ENCODE assay signal across 8 cellular contexts in the genomic region with DNA sequence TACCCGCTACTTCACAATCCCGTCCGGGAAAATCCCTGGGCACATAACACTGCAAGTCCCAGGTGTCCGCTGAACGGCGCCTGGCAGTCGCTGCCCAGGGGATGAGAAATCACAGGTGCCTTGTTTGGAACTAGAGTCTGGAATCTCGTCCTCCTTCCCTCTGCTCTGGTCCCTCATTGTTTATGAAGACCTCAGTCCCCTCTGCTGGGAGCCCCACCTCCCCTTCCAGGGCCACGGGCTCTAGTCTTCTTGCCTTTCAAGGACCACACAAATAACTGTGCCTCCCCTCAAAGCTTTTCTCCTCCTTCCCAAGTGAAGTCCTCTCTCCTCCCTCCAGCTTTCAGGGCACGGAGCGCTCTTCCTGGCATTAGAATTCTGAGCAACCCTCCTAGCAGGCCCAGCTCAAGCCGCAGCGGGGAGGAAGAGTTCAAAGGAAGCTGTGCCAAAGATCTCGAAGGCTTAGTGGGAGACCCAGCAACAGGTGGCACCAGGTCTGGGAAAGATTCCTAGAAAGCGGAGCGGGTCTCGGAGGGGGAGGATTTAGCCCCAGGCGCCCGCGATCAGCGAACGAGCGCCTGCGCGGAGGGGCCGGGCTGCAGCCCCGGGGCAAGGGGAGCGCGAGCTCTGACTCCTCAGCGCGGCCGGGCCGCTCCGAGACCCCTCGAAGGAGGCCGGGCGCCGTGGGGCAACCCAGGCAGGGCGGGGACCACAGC. TPM values are rescaled to one million over a fixed set of nuclear protein-coding genes. Genes with fewer than 3 reads are reported as not detected.
DNase-seq lines count a peak whose midpoint lies in the region; ATAC-seq, FAIRE-seq and TF ChIP-seq lines count a peak whose summit lies in the region.
"Not testable (repeated sequence)": the region's sequence is repeated elsewhere in the genome, so short reads cannot be mapped to it uniquely, and the experiment has no call there.

No MANE protein-coding gene starts in this region.

- intact Hi-C loops in A673 (cut with micrococcal nuclease; ENCODE audit: unreplicated experiment) = loop anchor here (2.0 kb wide), 3 partner anchors 91 to 265 kb away; a partner anchor contains a TSS
- intact Hi-C loops in kidney (cut with DNase I) = not testable (repeated sequence)
- intact Hi-C loops in sigmoid colon (cut with DNase I) = loop anchor here (1.0 to 5.0 kb wide), 4 partner anchors 29 to 184 kb away; a partner anchor contains a TSS

- DNase-seq in A673 (ENCODE audit: low spot score) = peak; percentile 36
- DNase-seq in NCI-H146 treated with DMSO at 0.1 percent for 48 hours (lab: John Stamatoyannopoulos, UW; ENCODE audit: unreplicated experiment) = peak; percentile 9
- DNase-seq in activated CD4-positive, alpha-beta T cell treated with anti-CD3 and anti-CD28 coated beads, Interleukin-2, amount 10 ng/mL, durations not matched to agents 7 days and 5 days = peak; percentile 29
- not testable (repeated sequence) for DNase-seq in coronary artery (ENCODE audit: low spot score); sigmoid colon
- peak; percentile 81 for DNase-seq in kidney

- H3K36me3 ChIP-seq in A673 (ENCODE audit: insufficient read depth, low read length, poor library complexity, severe bottlenecking); kidney (ENCODE audit: control insufficient read depth in 1 of 2, insufficient read depth in 2 of 2, low read length in 2 of 2); sigmoid colon: not testable (repeated sequence)

- not testable (repeated sequence) for TF ChIP-seq EP300 in sigmoid colon (IDR thresholded peaks at IDR 0.05)

- WGBS in sigmoid colon, 2 donors = 2 to 4% methylated on average over 39 of the region's 39 CpGs

- peak overlapping the region; percentile 65 to 78 for H3K9ac ChIP-seq in kidney (ENCODE audit: low read length in 2 of 2)

- H3K4me1 Mint-ChIP-seq in activated CD4-positive, alpha-beta T cell treated with anti-CD3 and anti-CD28 coated beads, Interleukin-2, amount 10 ng/mL, durations not matched to agents 7 days and 5 days = peaks cover 42% of the 10 kb centered on the region

- TF ChIP-seq CTCF in A673 (conservative IDR thresholded peaks at IDR 0.05; ENCODE audit: low read depth, low read length); coronary artery (IDR thresholded peaks at IDR 0.05); kidney (IDR thresholded peaks at IDR 0.05; ENCODE audit: borderline replicate concordance, extremely low read depth, insufficient read depth); sigmoid colon (IDR thresholded peaks at IDR 0.05): not testable (repeated sequence)

- H3K27ac ChIP-seq in A673 (ENCODE audit: low read depth, low read length, poor library complexity, severe bottlenecking) = peak overlapping the region; percentile 92
- H3K27ac ChIP-seq in coronary artery = peak overlapping the region; percentile 74 to 98
- peak overlapping the region; percentile 97 to 98 for H3K27ac ChIP-seq in kidney (ENCODE audit: low read depth in 2 of 2, low read length in 2 of 2)
- H3K27ac ChIP-seq in sigmoid colon = peak overlapping the region; percentile 96 to 99 (median 97)

- peaks cover 24% of the 10 kb centered on the region for H3K36me3 Mint-ChIP-seq in activated CD4-positive, alpha-beta T cell treated with anti-CD3 and anti-CD28 coated beads, Interleukin-2, amount 10 ng/mL, durations not matched to agents 7 days and 5 days (ENCODE audit: low read depth)

- not testable (repeated sequence) for H3K27me3 ChIP-seq in A673 (replicated peaks; ENCODE audit: insufficient read depth, low read depth, low read length, poor library complexity); sigmoid colon

- peak overlapping the region; percentile 83 for H3K4me3 Mint-ChIP-seq in activated CD4-positive, alpha-beta T cell treated with anti-CD3 and anti-CD28 coated beads, Interleukin-2, amount 10 ng/mL, durations not matched to agents 7 days and 5 days

- not testable (repeated sequence) for FAIRE-seq in kidney (lab: Jason Lieb, UNC)

- BruUV-seq in A673 (replicated peaks; lab: Mats Ljungman, UMichigan) = TSS peak; percentile 48

- POLR2A ChIA-PET in A673 (lab: Charles Lee; ENCODE audit: low non-redundant PET); activated CD4-positive, alpha-beta T cell treated with anti-CD3 and anti-CD28 coated beads, Interleukin-2, amount 10 ng/mL, durations not matched to agents 7 days and 5 days (lab: Charles Lee): not testable (repeated sequence)

- TF ChIP-seq POLR2A in sigmoid colon (IDR thresholded peaks at IDR 0.05) = not testable (repeated sequence)

- H3K27ac Mint-ChIP-seq in activated CD4-positive, alpha-beta T cell treated with anti-CD3 and anti-CD28 coated beads, Interleukin-2, amount 10 ng/mL, durations not matched to agents 7 days and 5 days = peak overlapping the region; percentile 91

- H3K4me3 ChIP-seq in A673 (ENCODE audit: low read depth, low read length, poor library complexity, severe bottlenecking) (peak overlapping the region; percentile 76), coronary artery (peak overlapping the region; percentile 87), kidney (ENCODE audit: low read length in 2 of 2) (peak overlapping the region; percentile 69 to 75), sigmoid colon (peak overlapping the region; percentile 86 to 93 (median 88))

- ATAC-seq in GM18870 (IDR thresholded peaks at IDR 0.05; ENCODE audit: unreplicated experiment) = peak; percentile 4
- ATAC-seq in HG02943 (IDR thresholded peaks at IDR 0.05; ENCODE audit: low read depth, unreplicated experiment) = peak; percentile 16

- not testable (repeated sequence) for H3K9me3 Mint-ChIP-seq in activated CD4-positive, alpha-beta T cell treated with anti-CD3 and anti-CD28 coated beads, Interleukin-2, amount 10 ng/mL, durations not matched to agents 7 days and 5 days

- CTCF ChIA-PET in A673 (lab: Charles Lee) = interaction anchor here (0.8 kb wide), 2 partner anchors 19 to 29 kb away, joined by 3 to 4 read pairs; no protein-coding TSS in a partner anchor
- CTCF ChIA-PET in activated CD4-positive, alpha-beta T cell treated with anti-CD3 and anti-CD28 coated beads, Interleukin-2, amount 10 ng/mL, durations not matched to agents 7 days and 5 days (lab: Charles Lee) = interaction anchor here (0.7 to 2.5 kb wide), 12 partner anchors 8 to 264 kb away, joined by 3 to 15 read pairs (median 4); a partner anchor contains a TSS

- not testable (repeated sequence) for H3K9me3 ChIP-seq in A673 (ENCODE audit: low read depth, low read length, poor library complexity, severe bottlenecking); kidney (ENCODE audit: control insufficient read depth in 1 of 2, low read length in 2 of 2); sigmoid colon

- not testable (repeated sequence) for H3K4me1 ChIP-seq in A673 (ENCODE audit: insufficient read depth, low read length, poor library complexity, severe bottlenecking); kidney (ENCODE audit: control insufficient read depth in 1 of 2, insufficient read depth in 1 of 2, low read depth in 1 of 2, low read length in 2 of 2)
- peaks cover 0 to 20% (median 14%) of the 10 kb centered on the region in 4 donors for H3K4me1 ChIP-seq in sigmoid colon

- H3K27me3 Mint-ChIP-seq in activated CD4-positive, alpha-beta T cell treated with anti-CD3 and anti-CD28 coated beads, Interleukin-2, amount 10 ng/mL, durations not matched to agents 7 days and 5 days = not testable (repeated sequence)

RNA-seq across cellular contexts. Expression of a gene that starts 0.9 kb away (rescaled TPM):
- total RNA-seq in A673 (2021) (25.9 and 30.4 TPM in 2 replicates), kidney (22.8 TPM), sigmoid colon (10 to 100 TPM; 12.7 to 18.2 (median 15.3) TPM)
- 10 to 100 TPM; 35.1 to 36.3 TPM for total RNA-seq in activated CD4-positive, alpha-beta T cell treated with anti-CD3 and anti-CD28 coated beads, Interleukin-2, amount 10 ng/mL, durations not matched to agents 7 days and 5 days
- polyA plus RNA-seq in kidney (ENCODE audit: insufficient read depth, low read depth, low replicate concordance) (10.2 TPM), sigmoid colon (10 to 100 TPM; 13.2 to 24.5 (median 15.9) TPM)

RNA-seq across cellular contexts. Expression of a gene that starts 30.3 kb away (rescaled TPM):
- 89.5 and 97.6 TPM in 2 replicates for total RNA-seq in A673 (2021)
- 10 to 100 TPM; 42.4 to 43.7 TPM for total RNA-seq in activated CD4-positive, alpha-beta T cell treated with anti-CD3 and anti-CD28 coated beads, Interleukin-2, amount 10 ng/mL, durations not matched to agents 7 days and 5 days
- 53.5 TPM for total RNA-seq in kidney
- polyA plus RNA-seq in kidney (ENCODE audit: insufficient read depth, low read depth, low replicate concordance) = 148 TPM
- total RNA-seq in sigmoid colon = 10 to 100 TPM; 42.1 to 61.1 (median 48.2) TPM
- 100 to 1,000 TPM; 102 to 382 (median 295) TPM for polyA plus RNA-seq in sigmoid colon

RNA-seq across cellular contexts. Expression of a gene that starts 31.7 kb away (rescaled TPM):
- 4.5 and 5.0 TPM in 2 replicates for total RNA-seq in A673 (2021)
- total RNA-seq in activated CD4-positive, alpha-beta T cell treated with anti-CD3 and anti-CD28 coated beads, Interleukin-2, amount 10 ng/mL, durations not matched to agents 7 days and 5 days = not detected
- total RNA-seq in kidney = 0.79 TPM
- polyA plus RNA-seq in kidney (ENCODE audit: insufficient read depth, low read depth, low replicate concordance) = 0.04 TPM
- total RNA-seq in sigmoid colon = 1 to 10 TPM in 3 of 4 donors, under 1 TPM in 1; 0.49 to 2.5 (median 1.6) TPM
- 1 to 10 TPM in 1 of 3 donors, under 1 TPM in 2; under 0.01 to 2.2 (median 0.23) TPM for polyA plus RNA-seq in sigmoid colon
